ENCODE assay signal across 20 cellular contexts in the genomic region with DNA sequence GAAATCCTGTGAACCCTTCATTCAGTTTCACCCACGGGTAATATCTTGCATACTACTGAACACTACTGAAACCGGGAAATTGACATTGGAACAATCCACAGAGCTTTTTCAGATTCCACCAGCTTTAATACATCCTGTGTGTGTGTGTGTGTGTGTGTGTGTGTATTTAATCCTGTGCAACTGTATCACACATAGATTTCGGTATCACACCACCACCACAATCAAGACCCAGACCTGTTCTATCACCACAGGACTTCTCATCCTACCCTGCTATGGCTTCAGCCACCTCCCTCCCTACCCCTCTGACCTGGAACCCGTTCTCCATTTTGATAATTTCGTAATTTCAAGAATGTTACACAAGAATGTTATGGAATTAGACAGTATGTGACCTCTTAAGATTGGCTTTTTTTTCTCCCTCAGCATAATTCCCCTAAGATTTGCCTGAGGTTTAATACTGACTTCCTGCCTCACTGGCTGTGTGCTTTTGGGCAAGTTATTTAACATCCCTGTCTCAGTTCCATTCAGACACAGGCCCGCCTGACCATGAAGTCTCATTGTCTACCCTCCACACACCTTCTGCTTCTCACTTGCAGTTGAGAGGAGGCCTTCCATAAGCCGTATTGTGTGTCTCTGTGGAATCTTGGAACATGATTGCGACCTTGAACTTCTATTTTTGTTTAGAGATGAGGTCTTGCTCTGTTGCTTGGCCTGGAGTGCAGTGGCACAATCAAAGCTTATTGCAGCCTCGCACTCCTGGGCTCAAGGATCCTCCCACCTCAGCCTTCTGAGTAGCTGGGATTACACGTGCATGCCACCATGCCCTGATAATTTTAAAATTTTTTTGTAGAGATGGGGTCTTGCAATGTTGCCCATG. TPM values are rescaled to one million over a fixed set of nuclear protein-coding genes. Genes with fewer than 3 reads are reported as not detected.
DNase-seq lines count a peak whose midpoint lies in the region; ATAC-seq, FAIRE-seq and TF ChIP-seq lines count a peak whose summit lies in the region.
"Had no signal": no experiment of that assay in that cellular context is flagged by ENCODE, and none has a peak within 500 bp of the region (broad histone marks: within the 10 kb centered on the region; RNA-seq: fewer than 3 reads in every experiment).

No MANE protein-coding gene starts in this region.

- no peaks in the 10 kb centered on the region for H3K36me3 ChIP-seq in heart right ventricle
- H3K36me3 ChIP-seq in esophagus squamous epithelium: no peaks in the 10 kb centered on the region

- no peaks in the 10 kb centered on the region for H3K9me3 ChIP-seq in heart right ventricle
- no peaks in the 10 kb centered on the region for H3K9me3 ChIP-seq in esophagus squamous epithelium

- TF ChIP-seq POLR2A in esophagus squamous epithelium (IDR thresholded peaks at IDR 0.05): no peak

- POLR2A ChIA-PET in activated CD4-positive, alpha-beta T cell treated with anti-CD3 and anti-CD28 coated beads, Interleukin-2, amount 10 ng/mL, durations not matched to agents 7 days and 5 days (lab: Charles Lee): no interaction called here

- H3K27ac ChIP-seq in heart right ventricle: peak overlapping the region in 8 of 10 donors; percentile 23 to 73 (median 46)
- H3K27ac ChIP-seq in esophagus squamous epithelium: no peak overlapping the region

- no peak for TF ChIP-seq CTCF in heart right ventricle (IDR thresholded peaks at IDR 0.05)
- TF ChIP-seq CTCF in esophagus squamous epithelium (IDR thresholded peaks at IDR 0.05): no peak

- H3K4me3 Mint-ChIP-seq in activated CD4-positive, alpha-beta T cell treated with anti-CD3 and anti-CD28 coated beads, Interleukin-2, amount 10 ng/mL, durations not matched to agents 24 days and 14 days: no peak overlapping the region
- no peak overlapping the region for H3K4me3 Mint-ChIP-seq in activated CD4-positive, alpha-beta T cell treated with anti-CD3 and anti-CD28 coated beads, Interleukin-2, amount 10 ng/mL, durations not matched to agents 7 days and 5 days
- H3K4me3 Mint-ChIP-seq in activated T-helper 1 cell treated with anti-CD3 and anti-CD28 coated beads, Interleukin-12 subunit alpha, Interleukin-12 subunit beta, Interleukin-2, Interleukin-4 antibody, amounts not matched to agents 30 ng/mL and 10 ng/mL and 1 ng/mL, durations not matched to agents 14 hours and 24 hours and 36 hours: no peak overlapping the region
- no peak overlapping the region for H3K4me3 Mint-ChIP-seq in stimulated activated memory B cell treated with anti-CD40 and anti-IgM and Interleukin-4, amounts not matched to agents 10 μg/mL and 1 μg/mL and 100 μg/mL, for 72 hours
- H3K4me3 Mint-ChIP-seq: CD8-positive, alpha-beta T cell; mesothelial cell of epicardium; T-helper 1 cell treated with Interleukin-12 subunit alpha and Interleukin-12 subunit beta and Interleukin-4 antibody, amounts not matched to agents 30 μg/mL and 1 μg/mL, for 36 hours had no signal

- WGBS in heart right ventricle, 2 donors: 60 to 68% methylated on average over 10 of the region's 10 CpGs
- WGBS in esophagus squamous epithelium, 2 donors: 79 to 80% methylated on average over 9 to 10 of the region's 10 CpGs

- H3K4me1 ChIP-seq in heart right ventricle (peaks cover 0 to 39% (median 11%) of the 10 kb centered on the region in 9 donors), esophagus squamous epithelium (no peaks in the 10 kb centered on the region)

- H3K4me3 ChIP-seq in heart right ventricle: no peak overlapping the region
- no peak overlapping the region for H3K4me3 ChIP-seq in esophagus squamous epithelium

- peaks cover 35% of the 10 kb centered on the region for H3K4me1 Mint-ChIP-seq in activated CD4-positive, alpha-beta T cell treated with anti-CD3 and anti-CD28 coated beads, Interleukin-2, amount 10 ng/mL, durations not matched to agents 24 days and 14 days
- peaks cover 20% of the 10 kb centered on the region for H3K4me1 Mint-ChIP-seq in activated CD4-positive, alpha-beta T cell treated with anti-CD3 and anti-CD28 coated beads, Interleukin-2, amount 10 ng/mL, durations not matched to agents 7 days and 5 days
- peaks cover 31% of the 10 kb centered on the region for H3K4me1 Mint-ChIP-seq in activated T-helper 1 cell treated with anti-CD3 and anti-CD28 coated beads, Interleukin-12 subunit alpha, Interleukin-12 subunit beta, Interleukin-2, Interleukin-4 antibody, amounts not matched to agents 30 ng/mL and 10 ng/mL and 1 ng/mL, durations not matched to agents 14 hours and 24 hours and 36 hours (ENCODE audit: low read depth)
- H3K4me1 Mint-ChIP-seq in stimulated activated memory B cell treated with anti-CD40 and anti-IgM and Interleukin-4, amounts not matched to agents 10 μg/mL and 1 μg/mL and 100 μg/mL, for 72 hours: peaks cover 54% of the 10 kb centered on the region

- CTCF ChIA-PET in activated CD4-positive, alpha-beta T cell treated with anti-CD3 and anti-CD28 coated beads, Interleukin-2, amount 10 ng/mL, durations not matched to agents 7 days and 5 days (lab: Charles Lee): no interaction called here

- H3K27ac Mint-ChIP-seq in activated CD4-positive, alpha-beta T cell treated with anti-CD3 and anti-CD28 coated beads, Interleukin-2, amount 10 ng/mL, durations not matched to agents 24 days and 14 days: peak overlapping the region; percentile 27
- no peak overlapping the region for H3K27ac Mint-ChIP-seq in activated CD4-positive, alpha-beta T cell treated with anti-CD3 and anti-CD28 coated beads, Interleukin-2, amount 10 ng/mL, durations not matched to agents 7 days and 5 days
- peak overlapping the region; percentile 1 for H3K27ac Mint-ChIP-seq in activated T-helper 1 cell treated with anti-CD3 and anti-CD28 coated beads, Interleukin-12 subunit alpha, Interleukin-12 subunit beta, Interleukin-2, Interleukin-4 antibody, amounts not matched to agents 30 ng/mL and 10 ng/mL and 1 ng/mL, durations not matched to agents 14 hours and 24 hours and 36 hours
- peak overlapping the region; percentile 81 for H3K27ac Mint-ChIP-seq in stimulated activated memory B cell treated with anti-CD40 and anti-IgM and Interleukin-4, amounts not matched to agents 10 μg/mL and 1 μg/mL and 100 μg/mL, for 72 hours
- H3K27ac Mint-ChIP-seq: activated naive CD4-positive, alpha-beta T cell treated with anti-CD3 and anti-CD28 coated beads, Interleukin-2, amount 50 U/mL, for 72 hours; CD8-positive, alpha-beta T cell; mesothelial cell of epicardium; T-helper 1 cell treated with Interleukin-12 subunit alpha and Interleukin-12 subunit beta and Interleukin-4 antibody, amounts not matched to agents 30 μg/mL and 1 μg/mL, for 36 hours had no signal

- intact Hi-C loops in activated CD4-positive, alpha-beta T cell treated with anti-CD3 and anti-CD28 coated beads, Interleukin-2, amount 10 ng/mL, durations not matched to agents 24 days and 14 days (cut with micrococcal nuclease): loop anchor here (5.0 to 10.0 kb wide), 3 partner anchors 77 to 455 kb away; a partner anchor contains a TSS
- intact Hi-C loops in activated T-helper 1 cell treated with anti-CD3 and anti-CD28 coated beads, Interleukin-12 subunit alpha, Interleukin-12 subunit beta, Interleukin-2, Interleukin-4 antibody, amounts not matched to agents 30 ng/mL and 10 ng/mL and 1 ng/mL, durations not matched to agents 14 hours and 24 hours and 36 hours (cut with micrococcal nuclease): loop anchor here (5.0 kb wide), 2 partner anchors 203 to 427 kb away; no protein-coding TSS in a partner anchor
- intact Hi-C loops in heart right ventricle (cut with DNase I): no loop called here
- intact Hi-C loops in esophagus squamous epithelium (cut with DNase I): no loop called here

- no peaks in the 10 kb centered on the region for H3K36me3 Mint-ChIP-seq in activated CD4-positive, alpha-beta T cell treated with anti-CD3 and anti-CD28 coated beads, Interleukin-2, amount 10 ng/mL, durations not matched to agents 24 days and 14 days (ENCODE audit: low read depth)
- no peaks in the 10 kb centered on the region for H3K36me3 Mint-ChIP-seq in activated CD4-positive, alpha-beta T cell treated with anti-CD3 and anti-CD28 coated beads, Interleukin-2, amount 10 ng/mL, durations not matched to agents 7 days and 5 days (ENCODE audit: low read depth)
- no peaks in the 10 kb centered on the region for H3K36me3 Mint-ChIP-seq in activated T-helper 1 cell treated with anti-CD3 and anti-CD28 coated beads, Interleukin-12 subunit alpha, Interleukin-12 subunit beta, Interleukin-2, Interleukin-4 antibody, amounts not matched to agents 30 ng/mL and 10 ng/mL and 1 ng/mL, durations not matched to agents 14 hours and 24 hours and 36 hours (ENCODE audit: low read depth)
- H3K36me3 Mint-ChIP-seq in stimulated activated memory B cell treated with anti-CD40 and anti-IgM and Interleukin-4, amounts not matched to agents 10 μg/mL and 1 μg/mL and 100 μg/mL, for 72 hours: no peaks in the 10 kb centered on the region
- H3K36me3 Mint-ChIP-seq: activated naive CD4-positive, alpha-beta T cell treated with anti-CD3 and anti-CD28 coated beads, Interleukin-2, amount 50 U/mL, for 72 hours; CD8-positive, alpha-beta T cell; mesothelial cell of epicardium had no signal

- DNase-seq in activated CD4-positive, alpha-beta T cell treated with anti-CD3 and anti-CD28 coated beads, Interleukin-2, amount 10 ng/mL, durations not matched to agents 24 days and 14 days: peak; percentile 49
- no peak for DNase-seq in activated CD4-positive, alpha-beta T cell treated with anti-CD3 and anti-CD28 coated beads, Interleukin-2, amount 10 ng/mL, durations not matched to agents 7 days and 5 days
- no peak for DNase-seq in activated T-helper 1 cell treated with anti-CD3 and anti-CD28 coated beads, Interleukin-12 subunit alpha, Interleukin-12 subunit beta, Interleukin-2, Interleukin-4 antibody, amounts not matched to agents 30 ng/mL and 10 ng/mL and 1 ng/mL, durations not matched to agents 14 hours and 24 hours and 36 hours (ENCODE audit: low spot score)
- DNase-seq in heart right ventricle (no peak), NCI-H146 treated with DMSO at 0.1 percent for 48 hours (lab: John Stamatoyannopoulos, UW; ENCODE audit: unreplicated experiment) (no peak), RCC 7860 (ENCODE audit: low spot score) (no peak), esophagus squamous epithelium (lab: John Stamatoyannopoulos, UW) (no peak)
- DNase-seq: 8988T; activated CD8-positive, alpha-beta memory T cell treated with anti-CD3 and anti-CD28 coated beads, Interleukin-2, amount 50 U/mL, for 4 hours; CD8-positive, alpha-beta T cell; central memory CD4-positive, alpha-beta T cell; EL; MM.1S; SHP77 had no signal

- peaks cover 2% of the 10 kb centered on the region for H3K9me3 Mint-ChIP-seq in activated CD4-positive, alpha-beta T cell treated with anti-CD3 and anti-CD28 coated beads, Interleukin-2, amount 10 ng/mL, durations not matched to agents 24 days and 14 days
- H3K9me3 Mint-ChIP-seq in activated CD4-positive, alpha-beta T cell treated with anti-CD3 and anti-CD28 coated beads, Interleukin-2, amount 10 ng/mL, durations not matched to agents 7 days and 5 days: no peaks in the 10 kb centered on the region
- no peaks in the 10 kb centered on the region for H3K9me3 Mint-ChIP-seq in activated T-helper 1 cell treated with anti-CD3 and anti-CD28 coated beads, Interleukin-12 subunit alpha, Interleukin-12 subunit beta, Interleukin-2, Interleukin-4 antibody, amounts not matched to agents 30 ng/mL and 10 ng/mL and 1 ng/mL, durations not matched to agents 14 hours and 24 hours and 36 hours
- no peaks in the 10 kb centered on the region for H3K9me3 Mint-ChIP-seq in stimulated activated memory B cell treated with anti-CD40 and anti-IgM and Interleukin-4, amounts not matched to agents 10 μg/mL and 1 μg/mL and 100 μg/mL, for 72 hours
- H3K9me3 Mint-ChIP-seq: activated naive CD4-positive, alpha-beta T cell treated with anti-CD3 and anti-CD28 coated beads, Interleukin-2, amount 50 U/mL, for 72 hours; CD8-positive, alpha-beta T cell; mesothelial cell of epicardium; T-helper 1 cell treated with Interleukin-12 subunit alpha and Interleukin-12 subunit beta and Interleukin-4 antibody, amounts not matched to agents 30 μg/mL and 1 μg/mL, for 36 hours had no signal

- ATAC-seq in heart right ventricle: peak in 4 of 8 donors; percentile 14 to 40 (median 28)
- ATAC-seq in stimulated activated memory B cell treated with anti-CD40 and anti-IgM and Interleukin-4, amounts not matched to agents 10 μg/mL and 1 μg/mL and 100 μg/mL, for 72 hours: no peak
- ATAC-seq: activated CD4-positive, CD25-positive, alpha-beta regulatory T cell treated with anti-CD3 and anti-CD28 coated beads, Interleukin-2, amount 50 U/mL, for 24 hours; activated naive CD4-positive, alpha-beta T cell treated with anti-CD3 and anti-CD28 coated beads, Interleukin-2, amount 50 U/mL, for 72 hours; CD8-positive, alpha-beta T cell had no signal

- H3K27me3 Mint-ChIP-seq in activated CD4-positive, alpha-beta T cell treated with anti-CD3 and anti-CD28 coated beads, Interleukin-2, amount 10 ng/mL, durations not matched to agents 24 days and 14 days: no peaks in the 10 kb centered on the region
- H3K27me3 Mint-ChIP-seq in activated CD4-positive, alpha-beta T cell treated with anti-CD3 and anti-CD28 coated beads, Interleukin-2, amount 10 ng/mL, durations not matched to agents 7 days and 5 days: no peaks in the 10 kb centered on the region
- no peaks in the 10 kb centered on the region for H3K27me3 Mint-ChIP-seq in activated T-helper 1 cell treated with anti-CD3 and anti-CD28 coated beads, Interleukin-12 subunit alpha, Interleukin-12 subunit beta, Interleukin-2, Interleukin-4 antibody, amounts not matched to agents 30 ng/mL and 10 ng/mL and 1 ng/mL, durations not matched to agents 14 hours and 24 hours and 36 hours (ENCODE audit: insufficient read depth)
- no peaks in the 10 kb centered on the region for H3K27me3 Mint-ChIP-seq in stimulated activated memory B cell treated with anti-CD40 and anti-IgM and Interleukin-4, amounts not matched to agents 10 μg/mL and 1 μg/mL and 100 μg/mL, for 72 hours

- no peak for FAIRE-seq in RCC 7860 (lab: Jason Lieb, UNC)
- FAIRE-seq: keratinocyte had no signal

- no peaks in the 10 kb centered on the region for H3K27me3 ChIP-seq in heart right ventricle
- H3K27me3 ChIP-seq in esophagus squamous epithelium: no peaks in the 10 kb centered on the region

RNA-seq across cellular contexts. Expression of a gene that starts 14.4 kb away (rescaled TPM):
- total RNA-seq in activated CD4-positive, alpha-beta T cell treated with anti-CD3 and anti-CD28 coated beads, Interleukin-2, amount 10 ng/mL, durations not matched to agents 24 days and 14 days: 41.7 and 44.1 TPM in 2 replicates
- total RNA-seq in activated CD4-positive, alpha-beta T cell treated with anti-CD3 and anti-CD28 coated beads, Interleukin-2, amount 10 ng/mL, durations not matched to agents 7 days and 5 days: 10 to 100 TPM; 39.7 to 40.6 TPM
- 36.5 and 38.4 TPM in 2 replicates for total RNA-seq in activated T-helper 1 cell treated with anti-CD3 and anti-CD28 coated beads, Interleukin-12 subunit alpha, Interleukin-12 subunit beta, Interleukin-2, Interleukin-4 antibody, amounts not matched to agents 30 ng/mL and 10 ng/mL and 1 ng/mL, durations not matched to agents 14 hours and 24 hours and 36 hours
- total RNA-seq in heart right ventricle: 10 to 100 TPM; 26.3 to 34.3 (median 30.7) TPM
- polyA plus RNA-seq in heart right ventricle: 10 to 100 TPM in 1 of 2 donors, 1 to 10 TPM in 1; 8.2 to 14.3 TPM
- total RNA-seq in esophagus squamous epithelium: 10 to 100 TPM; 24.2 to 36.4 (median 28.1) TPM

Comparison
In these comparisons a context has a peak if more than half of its experiments do, and no peak if none do; other contexts are left out.
1. H3K27ac ChIP-seq: peak in heart right ventricle (8 of 10); none in esophagus squamous epithelium (0 of 4).
2. intact Hi-C loops: an anchor here in activated CD4-positive, alpha-beta T cell treated with anti-CD3 and anti-CD28 coated beads, Interleukin-2, amount 10 ng/mL, durations not matched to agents 24 days and 14 days (5.0 to 10.0 kb wide) and activated T-helper 1 cell treated with anti-CD3 and anti-CD28 coated beads, Interleukin-12 subunit alpha, Interleukin-12 subunit beta, Interleukin-2, Interleukin-4 antibody, amounts not matched to agents 30 ng/mL and 10 ng/mL and 1 ng/mL, durations not matched to agents 14 hours and 24 hours and 36 hours (5.0 kb wide); none called in heart right ventricle and esophagus squamous epithelium.